Comparison of ENCODE assay signal across 15 cellular contexts in the genomic region with DNA sequence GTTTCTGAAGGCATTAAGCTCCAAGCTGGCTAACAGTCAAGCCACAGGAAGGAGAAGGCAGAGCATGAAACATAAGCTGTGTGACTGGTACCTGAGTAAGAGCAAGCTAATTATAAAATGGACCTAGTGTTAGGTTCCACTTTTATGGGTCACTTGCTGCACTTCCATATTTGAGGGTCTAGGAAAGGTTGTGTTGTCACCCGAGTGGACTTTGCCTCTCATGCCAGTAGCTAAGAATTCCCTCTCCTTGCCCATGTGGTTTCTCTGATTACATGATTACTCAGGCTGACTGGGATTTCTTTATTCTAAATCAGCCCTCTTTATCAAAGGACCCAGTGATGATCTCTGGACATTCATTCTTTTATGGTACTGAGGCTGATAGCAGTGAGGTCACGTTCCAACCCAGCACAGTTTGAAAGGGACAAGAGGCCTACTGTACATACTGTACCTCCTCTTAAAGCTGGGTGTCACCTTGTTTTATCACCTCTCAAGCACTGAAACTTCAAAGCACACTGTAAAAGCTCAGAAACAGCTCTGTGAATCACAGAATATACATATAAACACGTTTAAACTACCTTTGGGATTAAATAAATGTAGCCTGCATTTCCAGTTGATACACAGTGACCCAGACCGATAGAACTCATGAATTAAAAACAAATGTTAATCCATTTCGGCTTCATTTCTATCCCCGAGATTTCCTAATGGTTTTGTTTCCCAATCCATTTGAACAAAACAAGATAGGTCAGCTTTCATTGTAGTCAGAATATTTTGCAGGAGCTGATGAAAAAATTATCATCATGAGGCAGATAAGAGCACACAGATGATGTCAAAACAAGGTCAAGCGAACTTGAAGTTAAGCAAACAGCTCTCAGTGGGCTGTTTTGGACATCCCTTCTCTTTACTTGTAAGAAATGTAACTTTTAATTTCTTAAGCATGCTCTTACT.
DNase-seq lines count a peak whose midpoint lies in the region; ATAC-seq and TF ChIP-seq lines count a peak whose summit lies in the region.
"Had no signal": no experiment of that assay in that cellular context is flagged by ENCODE, and none has a peak within 500 bp of the region (broad histone marks: within the 10 kb centered on the region; RNA-seq: fewer than 3 reads in every experiment).

No MANE protein-coding gene starts in this region.

- TF ChIP-seq CTCF in Caco-2 (IDR thresholded peaks at IDR 0.05; ENCODE audit: insufficient read depth in 1 of 2, low read depth in 1 of 2, low read length in 1 of 2, severe bottlenecking in 1 of 2, unreplicated experiment in 1 of 2) (no peak), PC-3 (conservative IDR thresholded peaks at IDR 0.05; ENCODE audit: low read depth, low read length) (no peak), mucosa of descending colon (IDR thresholded peaks at IDR 0.05) (no peak), coronary artery (IDR thresholded peaks at IDR 0.05) (no peak)

- H2AFZ ChIP-seq in PC-3 (ENCODE audit: low read length): no peak overlapping the region; the same call in 1 of the 2 replicates

- DNase-seq in Caco-2 (peak; percentile 20 to 71), PC-3 (peak; percentile 73), epidermal melanocyte (ENCODE audit: insufficient read length, low spot score) (peak; percentile 48), mucosa of descending colon (peak in 1 of 3 donors; percentile 43), globus pallidus (ENCODE audit: low spot score) (no peak), coronary artery (ENCODE audit: low spot score) (no peak), inferior parietal cortex (ENCODE audit: extremely low spot score) (no peak)
- DNase-seq: activated CD8-positive, alpha-beta memory T cell treated with anti-CD3 and anti-CD28 coated beads, Interleukin-2, amount 50 U/mL, for 48 hours; CD8-positive, alpha-beta T cell; cortex of kidney; NCI-H526; stimulated activated CD4-positive, alpha-beta T cell treated with anti-CD3 and anti-CD28 coated beads, Interleukin-4, amount 100 ng/mL, for 4 hours had no signal

- H4K20me1 ChIP-seq in PC-3 (ENCODE audit: low read length): no peaks in the 10 kb centered on the region

- H3K9me3 ChIP-seq in Caco-2: no peaks in the 10 kb centered on the region
- H3K9me3 ChIP-seq in PC-3 (ENCODE audit: low read length): no peaks in the 10 kb centered on the region
- H3K9me3 ChIP-seq in mucosa of descending colon: no peaks in the 10 kb centered on the region
- H3K9me3 ChIP-seq: neutrophil, thoracic aorta had no signal

- no peaks in the 10 kb centered on the region for H3F3A ChIP-seq in PC-3 (ENCODE audit: low read length, unreplicated experiment)

- H3K9me2 ChIP-seq in PC-3 (replicated peaks; ENCODE audit: low read length): no peaks in the 10 kb centered on the region

- no peak overlapping the region for H3K27ac Mint-ChIP-seq in Caco-2 (ENCODE audit: unreplicated experiment)
- H3K27ac Mint-ChIP-seq: CD8-positive, alpha-beta T cell had no signal

- H3K9me3 Mint-ChIP-seq in Caco-2 (ENCODE audit: unreplicated experiment): no peaks in the 10 kb centered on the region

- intact Hi-C loops in Caco-2 (cut with micrococcal nuclease; ENCODE audit: unreplicated experiment) (no loop called here), PC-3 (cut with micrococcal nuclease) (no loop called here), mucosa of descending colon (cut with DNase I, micrococcal nuclease) (no loop called here)

- ATAC-seq in PC-3 (peak; percentile 78), mucosa of descending colon (peak; percentile 93), GM19324 (IDR thresholded peaks at IDR 0.05; ENCODE audit: low FRiP score, unreplicated experiment) (no peak)
- ATAC-seq: CD8-positive, alpha-beta T cell had no signal

- H3K27ac ChIP-seq in PC-3 (ENCODE audit: low read length) (peak overlapping the region; percentile 68), coronary artery (peak overlapping the region in 1 of 2 donors; percentile 23)
- H3K27ac ChIP-seq: neutrophil, thoracic aorta had no signal

- H3K4me3 ChIP-seq in Caco-2 (ENCODE audit: low read depth, low read length): no peak overlapping the region
- H3K4me3 ChIP-seq in PC-3 (ENCODE audit: low read length): no peak overlapping the region
- no peak overlapping the region for H3K4me3 ChIP-seq in mucosa of descending colon
- H3K4me3 ChIP-seq in coronary artery: no peak overlapping the region
- H3K4me3 ChIP-seq: thoracic aorta had no signal

- no TSS peak for BruUV-seq in Caco-2 (replicated peaks; lab: Mats Ljungman, UMichigan)
- no TSS peak for BruUV-seq in PC-3 (replicated peaks; lab: Mats Ljungman, UMichigan)

- no peaks in the 10 kb centered on the region for H3K36me3 Mint-ChIP-seq in Caco-2 (ENCODE audit: insufficient read depth, unreplicated experiment)
- H3K36me3 Mint-ChIP-seq: CD8-positive, alpha-beta T cell had no signal

- peaks cover 11% of the 10 kb centered on the region for H3K4me1 Mint-ChIP-seq in Caco-2 (ENCODE audit: low read depth, unreplicated experiment)

- H3K27me3 Mint-ChIP-seq in Caco-2 (ENCODE audit: insufficient read depth, unreplicated experiment): no peaks in the 10 kb centered on the region

- H3K4me3 Mint-ChIP-seq in Caco-2 (ENCODE audit: unreplicated experiment): no peak overlapping the region
- H3K4me3 Mint-ChIP-seq: CD8-positive, alpha-beta T cell had no signal

- H3K79me2 ChIP-seq in PC-3 (ENCODE audit: low read length): no peaks in the 10 kb centered on the region

- H3K4me2 ChIP-seq in PC-3 (ENCODE audit: low read length): peak overlapping the region; percentile 28

- no peak overlapping the region for H3K9ac ChIP-seq in PC-3 (ENCODE audit: low read length)

- H3K4me1 ChIP-seq in Caco-2 (peaks cover 26% of the 10 kb centered on the region), PC-3 (ENCODE audit: insufficient read depth, low read length) (peaks cover 12% of the 10 kb centered on the region), mucosa of descending colon (ENCODE audit: low read depth) (peaks cover 4% of the 10 kb centered on the region)

- H3K27me3 ChIP-seq in Caco-2 (replicated peaks; ENCODE audit: control insufficient read depth, insufficient read depth, low read length) (no peaks in the 10 kb centered on the region), PC-3 (ENCODE audit: low read length) (no peaks in the 10 kb centered on the region)
- H3K27me3 ChIP-seq: neutrophil had no signal

- POLR2A ChIA-PET in Caco-2 (lab: Charles Lee): interaction anchor here (0.6 kb wide), 1 partner anchor 677 kb away, joined by 3 read pairs; no protein-coding TSS in a partner anchor
- POLR2A ChIA-PET in PC-3 (lab: Charles Lee; ENCODE audit: unreplicated experiment): interaction anchor here (0.5 to 0.9 kb wide), 2 partner anchors 387 to 794 kb away, joined by 3 to 8 read pairs; no protein-coding TSS in a partner anchor

- H3K36me3 ChIP-seq in Caco-2 (ENCODE audit: control insufficient read depth, insufficient read depth, low read length): no peaks in the 10 kb centered on the region
- no peaks in the 10 kb centered on the region for H3K36me3 ChIP-seq in PC-3 (ENCODE audit: low read depth, low read length)
- H3K36me3 ChIP-seq in mucosa of descending colon (ENCODE audit: low read depth): no peaks in the 10 kb centered on the region
- H3K36me3 ChIP-seq: neutrophil, thoracic aorta had no signal

- CTCF ChIA-PET in Caco-2 (lab: Charles Lee): interaction anchor here (1.2 kb wide), 1 partner anchor 29 kb away, joined by 3 read pairs; no protein-coding TSS in a partner anchor
- CTCF ChIA-PET in PC-3 (lab: Charles Lee): interaction anchor here (1.6 kb wide), 1 partner anchor 87 kb away, joined by 7 read pairs; no protein-coding TSS in a partner anchor

Comparison
In these comparisons a context has a peak if more than half of its experiments do, and no peak if none do; other contexts are left out.
1. DNase-seq: peak in Caco-2 (2 of 2), PC-3 (single experiment) and epidermal melanocyte (single experiment); none in globus pallidus (single experiment), coronary artery (single experiment) and inferior parietal cortex (single experiment).